Comparison of ENCODE assay signal across 9 cellular contexts in genomic region chr6:137868721-137869631, GRCh38. TPM values are rescaled to one million over a fixed set of nuclear protein-coding genes. Genes with fewer than 3 reads are reported as not detected.
A peak's percentile ranks its signal among the peaks of the same experiment; 100 is the strongest.
DNase-seq lines count a peak whose midpoint lies in the region; ATAC-seq and TF ChIP-seq lines count a peak whose summit lies in the region.
"Had no signal": no experiment of that assay in that cellular context is flagged by ENCODE, and none has a peak within 500 bp of the region (broad histone marks: within the 10 kb centered on the region; RNA-seq: fewer than 3 reads in every experiment).

No MANE protein-coding gene starts in this region.

- H3K4me3 ChIP-seq in heart left ventricle, result peak overlapping the region in 10 of 12 donors; percentile 64 to 98 (median 92)
- peak overlapping the region; percentile 90 to 93 for H3K4me3 ChIP-seq in ascending aorta
- H3K4me3 ChIP-seq in lower lobe of right lung, result peak overlapping the region; percentile 92
- peak overlapping the region; percentile 96 for H3K4me3 ChIP-seq in upper lobe of right lung

- H3K4me1 ChIP-seq in heart left ventricle, result peaks cover 4 to 67% (median 35%) of the 10 kb centered on the region in 12 donors
- peaks cover 0 to 23% of the 10 kb centered on the region in 2 donors for H3K4me1 ChIP-seq in ascending aorta
- peaks cover 65% of the 10 kb centered on the region for H3K4me1 ChIP-seq in lower lobe of right lung
- peaks cover 53% of the 10 kb centered on the region for H3K4me1 ChIP-seq in upper lobe of right lung

- no peak for TF ChIP-seq POLR2A in heart left ventricle (IDR thresholded peaks at IDR 0.05)

- H3K9me3 ChIP-seq in heart left ventricle (no peaks in the 10 kb centered on the region), ascending aorta (no peaks in the 10 kb centered on the region), lower lobe of right lung (no peaks in the 10 kb centered on the region), upper lobe of right lung (no peaks in the 10 kb centered on the region)
- H3K9me3 ChIP-seq: thyroid gland had no signal

- WGBS in heart left ventricle, 4 donors, result 66 to 72% (median 69%) methylated on average over 10 of the region's 10 CpGs

- TF ChIP-seq CTCF in heart left ventricle (IDR thresholded peaks at IDR 0.05) (no peak), ascending aorta (IDR thresholded peaks at IDR 0.05) (no peak), lower lobe of right lung (IDR thresholded peaks at IDR 0.05) (no peak), upper lobe of right lung (IDR thresholded peaks at IDR 0.05) (no peak)

- intact Hi-C loops in heart left ventricle (cut with DNase I) (loop anchor here in 8 of 10 donors (2.0 to 10.0 kb wide), 8 partner anchors 64 to 238 kb away; partner anchors contain the start of gene PERP (in 2 of the 8)), cardiac septum (cut with DNase I) (loop anchor here (10.0 kb wide), 1 partner anchor 236 kb away; the partner anchor contains the start of gene PERP), ascending aorta (cut with DNase I) (loop anchor here (5.0 to 10.0 kb wide), 6 partner anchors 78 to 1582 kb away; partner anchors contain the start of genes BCLAF1, CCDC28A, HEBP2 and IFNGR1), lower lobe of right lung (cut with DNase I) (loop anchor here (10.0 kb wide), 1 partner anchor 154 kb away; no protein-coding TSS in a partner anchor), upper lobe of right lung (cut with DNase I) (loop anchor here (5.0 kb wide), 1 partner anchor 162 kb away; no protein-coding TSS in a partner anchor)

- peaks cover 0 to 18% (median 0%) of the 10 kb centered on the region in 9 donors for H3K36me3 ChIP-seq in heart left ventricle
- no peaks in the 10 kb centered on the region for H3K36me3 ChIP-seq in ascending aorta
- peaks cover 8% of the 10 kb centered on the region for H3K36me3 ChIP-seq in lower lobe of right lung
- peaks cover 8% of the 10 kb centered on the region for H3K36me3 ChIP-seq in upper lobe of right lung
- H3K36me3 ChIP-seq: thyroid gland had no signal

- DNase-seq in heart left ventricle (no peak), cardiac septum (ENCODE audit: low spot score) (no peak), ascending aorta (ENCODE audit: low spot score in 2 of 2) (no peak), lower lobe of right lung (no peak), upper lobe of right lung (no peak), activated gamma-delta T cell treated with Interleukin-2 at 50 U/mL for 16 hours (no peak), superior temporal gyrus (ENCODE audit: extremely low spot score) (no peak)

- H3K27me3 ChIP-seq in heart left ventricle (no peaks in the 10 kb centered on the region), ascending aorta (no peaks in the 10 kb centered on the region), lower lobe of right lung (ENCODE audit: low read depth) (no peaks in the 10 kb centered on the region), upper lobe of right lung (no peaks in the 10 kb centered on the region)
- H3K27me3 ChIP-seq: thyroid gland had no signal

- H3K27ac ChIP-seq in heart left ventricle (peak overlapping the region in 4 of 12 donors; percentile 91 to 97 (median 92)), ascending aorta (no peak overlapping the region), lower lobe of right lung (peak overlapping the region; percentile 97), upper lobe of right lung (peak overlapping the region; percentile 96)

- ATAC-seq in heart left ventricle (no peak), lower lobe of right lung (no peak), upper lobe of right lung (no peak), SK-N-SH treated with all-trans-retinoic acid at 6 μM for 48 hours (no peak)

TF ChIP-seq in SK-N-SH treated with all-trans-retinoic acid at 6 μM for 48 hours, 23 proteins besides CTCF, POLR2A, EP300 and RAD21:
- TF ChIP-seq BACH2 (CRISPR knock-in tag; IDR thresholded peaks at IDR 0.05; ENCODE audit: borderline replicate concordance) (no peak), ZFP3 (CRISPR knock-in tag; IDR thresholded peaks at IDR 0.05) (no peak), RARB (CRISPR knock-in tag; IDR thresholded peaks at IDR 0.05) (no peak), ZNF8 (CRISPR knock-in tag; IDR thresholded peaks at IDR 0.05) (no peak), CSRNP3 (CRISPR knock-in tag; IDR thresholded peaks at IDR 0.05) (no peak), SNAI2 (CRISPR knock-in tag; IDR thresholded peaks at IDR 0.05) (no peak), TSHZ2 (CRISPR knock-in tag; IDR thresholded peaks at IDR 0.05) (no peak), CSDC2 (CRISPR knock-in tag; IDR thresholded peaks at IDR 0.05) (no peak), PPARA (CRISPR knock-in tag; IDR thresholded peaks at IDR 0.05; ENCODE audit: borderline replicate concordance) (no peak), ZNF70 (CRISPR knock-in tag; IDR thresholded peaks at IDR 0.05) (no peak), TCF4 (CRISPR knock-in tag; IDR thresholded peaks at IDR 0.05; ENCODE audit: borderline replicate concordance) (no peak), ISL1 (CRISPR knock-in tag; IDR thresholded peaks at IDR 0.05) (no peak), GLIS3 (CRISPR knock-in tag; IDR thresholded peaks at IDR 0.05) (no peak)
- TF ChIP-seq, protein P1, sequence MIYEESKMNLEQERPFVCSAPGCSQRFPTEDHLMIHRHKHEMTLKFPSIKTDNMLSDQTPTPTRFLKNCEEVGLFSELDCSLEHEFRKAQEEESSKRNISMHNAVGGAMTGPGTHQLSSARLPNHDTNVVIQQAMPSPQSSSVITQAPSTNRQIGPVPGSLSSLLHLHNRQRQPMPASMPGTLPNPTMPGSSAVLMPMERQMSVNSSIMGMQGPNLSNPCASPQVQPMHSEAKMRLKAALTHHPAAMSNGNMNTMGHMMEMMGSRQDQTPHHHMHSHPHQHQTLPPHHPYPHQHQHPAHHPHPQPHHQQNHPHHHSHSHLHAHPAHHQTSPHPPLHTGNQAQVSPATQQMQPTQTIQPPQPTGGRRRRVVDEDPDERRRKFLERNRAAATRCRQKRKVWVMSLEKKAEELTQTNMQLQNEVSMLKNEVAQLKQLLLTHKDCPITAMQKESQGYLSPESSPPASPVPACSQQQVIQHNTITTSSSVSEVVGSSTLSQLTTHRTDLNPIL (CRISPR knock-in tag; IDR thresholded peaks at IDR 0.05; ENCODE audit: low read depth), result no peak

RNA-seq across cellular contexts. Expression of gene TNFAIP3, which starts 1.9 kb away (rescaled TPM):
- total RNA-seq in heart left ventricle (10 to 100 TPM in 2 of 9 donors, 1 to 10 TPM in 7; 3.2 to 33.7 (median 6.0) TPM), cardiac septum (7.9 TPM), ascending aorta (24.5 TPM), lower lobe of right lung (44.6 TPM), upper lobe of right lung (45.9 TPM)
- polyA plus RNA-seq in heart left ventricle, result 1 to 10 TPM; 3.0 to 3.3 TPM

Comparison
In these comparisons a context has a peak if more than half of its experiments do, and no peak if none do; other contexts are left out.
1. H3K27ac ChIP-seq: peak in lower lobe of right lung (single experiment) and upper lobe of right lung (single experiment); none in ascending aorta (0 of 2).
2. Peak in every context shown above with its lines, with median percentiles within 50 percentile points of each other: H3K4me3 ChIP-seq.